ENCODE assay signal across 16 cellular contexts in the genomic region with DNA sequence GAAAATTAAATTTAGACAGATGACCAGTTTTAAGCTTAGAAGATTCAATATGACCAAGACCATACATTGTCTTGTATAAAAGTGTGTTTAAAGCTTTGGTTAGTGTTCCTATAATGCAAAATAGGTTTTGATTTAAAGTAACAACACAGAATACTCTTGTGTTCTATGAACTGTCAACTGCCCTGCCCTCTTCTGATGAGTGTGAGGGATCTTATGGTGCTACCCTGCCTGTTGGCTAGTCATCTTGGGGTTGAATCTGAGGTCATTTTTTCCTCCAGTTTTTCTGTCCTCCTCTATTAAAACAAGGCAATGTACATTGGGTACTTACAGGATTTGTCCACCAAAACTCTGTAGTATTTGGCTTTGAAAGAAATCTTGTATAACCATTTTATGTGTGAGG.
DNase-seq lines count a peak whose midpoint lies in the region; ATAC-seq and TF ChIP-seq lines count a peak whose summit lies in the region.
"Had no signal": no experiment of that assay in that cellular context is flagged by ENCODE, and none has a peak within 500 bp of the region (broad histone marks: within the 10 kb centered on the region; RNA-seq: fewer than 3 reads in every experiment).

No MANE protein-coding gene starts in this region.

- H3K4me1 Mint-ChIP-seq in activated CD8-positive, alpha-beta T cell treated with anti-CD3 and anti-CD28 coated beads, Interleukin-2, amount 10 ng/mL, durations not matched to agents 7 days and 5 days (ENCODE audit: low read depth), result peaks cover 92% of the 10 kb centered on the region

- no peaks in the 10 kb centered on the region for H3K27me3 Mint-ChIP-seq in activated CD8-positive, alpha-beta T cell treated with anti-CD3 and anti-CD28 coated beads, Interleukin-2, amount 10 ng/mL, durations not matched to agents 7 days and 5 days (ENCODE audit: low read depth)

- peak overlapping the region; percentile 77 for H3K4me3 Mint-ChIP-seq in activated CD8-positive, alpha-beta T cell treated with anti-CD3 and anti-CD28 coated beads, Interleukin-2, amount 10 ng/mL, durations not matched to agents 7 days and 5 days
- H3K4me3 Mint-ChIP-seq: GM23338 had no signal

- H3K27me3 ChIP-seq in left ventricle myocardium inferior (ENCODE audit: low read depth) (no peaks in the 10 kb centered on the region), prostate gland (replicated peaks; ENCODE audit: insufficient read depth) (no peaks in the 10 kb centered on the region)
- H3K27me3 ChIP-seq: dorsolateral prefrontal cortex had no signal

- no peaks in the 10 kb centered on the region for H3K9me3 ChIP-seq in left ventricle myocardium inferior (replicated peaks)
- H3K9me3 ChIP-seq in prostate gland, result no peaks in the 10 kb centered on the region

- H3K4me3 ChIP-seq in left ventricle myocardium inferior (no peak overlapping the region), prostate gland (no peak overlapping the region)
- H3K4me3 ChIP-seq: dorsolateral prefrontal cortex, GM23338 had no signal

- H3K36me3 Mint-ChIP-seq in activated CD8-positive, alpha-beta T cell treated with anti-CD3 and anti-CD28 coated beads, Interleukin-2, amount 10 ng/mL, durations not matched to agents 7 days and 5 days (ENCODE audit: low read depth), result peaks cover 39% of the 10 kb centered on the region

- DNase-seq in left ventricle myocardium inferior, result no peak
- no peak for DNase-seq in left ventricle myocardium superior
- DNase-seq in activated CD8-positive, alpha-beta T cell treated with anti-CD3 and anti-CD28 coated beads, Interleukin-2, amount 10 ng/mL, durations not matched to agents 7 days and 5 days, result no peak
- DNase-seq in islet precursor cell, result peak; percentile 6
- DNase-seq in activated effector memory CD4-positive, alpha-beta T cell treated with anti-CD3 and anti-CD28 coated beads, Interleukin-2, amount 50 U/mL, for 16 hours, result no peak
- no peak for DNase-seq in prostate gland (ENCODE audit: low spot score)
- no peak for DNase-seq in DMS153 (lab: John Stamatoyannopoulos, UW)
- DNase-seq: dorsolateral prefrontal cortex; Karpas-422; NCI-H1694; NCI-H524 treated with DMSO at 0.1 percent for 48 hours; stimulated activated CD4-positive, alpha-beta T cell treated with anti-CD3 and anti-CD28 coated beads, Interleukin-4, amount 100 ng/mL, for 4 hours; T1000 had no signal

- peak overlapping the region; percentile 83 for H3K27ac Mint-ChIP-seq in activated CD8-positive, alpha-beta T cell treated with anti-CD3 and anti-CD28 coated beads, Interleukin-2, amount 10 ng/mL, durations not matched to agents 7 days and 5 days
- H3K27ac Mint-ChIP-seq: GM23338 had no signal

- no peak for TF ChIP-seq POLR2A in prostate gland (IDR thresholded peaks at IDR 0.05)

- POLR2A ChIA-PET in activated CD8-positive, alpha-beta T cell treated with anti-CD3 and anti-CD28 coated beads, Interleukin-2, amount 10 ng/mL, durations not matched to agents 7 days and 5 days (lab: Charles Lee), result interaction anchor here (0.7 to 3.1 kb wide), 2 partner anchors 12 to 25 kb away, joined by 3 to 15 read pairs; no protein-coding TSS in a partner anchor

- peak overlapping the region; percentile 72 for H3K27ac ChIP-seq in left ventricle myocardium inferior (replicated peaks)
- H3K27ac ChIP-seq in prostate gland, result no peak overlapping the region

- no peaks in the 10 kb centered on the region for H3K9me3 Mint-ChIP-seq in activated CD8-positive, alpha-beta T cell treated with anti-CD3 and anti-CD28 coated beads, Interleukin-2, amount 10 ng/mL, durations not matched to agents 7 days and 5 days (ENCODE audit: insufficient read depth)
- H3K9me3 Mint-ChIP-seq: GM23338 had no signal

- peaks cover 100% of the 10 kb centered on the region for H3K4me1 ChIP-seq in left ventricle myocardium inferior
- no peaks in the 10 kb centered on the region for H3K4me1 ChIP-seq in prostate gland (replicated peaks)

- ATAC-seq in left ventricle myocardium superior (no peak), HG02759 (IDR thresholded peaks at IDR 0.05; ENCODE audit: unreplicated experiment) (no peak)
- peak; percentile 41 for ATAC-seq in activated CD8-positive, alpha-beta T cell treated with anti-CD3 and anti-CD28 coated beads, Interleukin-2, amount 10 ng/mL, durations not matched to agents 7 days and 5 days
- ATAC-seq: GM23338, Panc1 had no signal

- TF ChIP-seq CTCF in left ventricle myocardium inferior (IDR thresholded peaks at IDR 0.05; ENCODE audit: borderline replicate concordance) (no peak), prostate gland (IDR thresholded peaks at IDR 0.05) (no peak)

- no peaks in the 10 kb centered on the region for H3K36me3 ChIP-seq in left ventricle myocardium inferior
- H3K36me3 ChIP-seq in prostate gland, result no peaks in the 10 kb centered on the region

- CTCF ChIA-PET in activated CD8-positive, alpha-beta T cell treated with anti-CD3 and anti-CD28 coated beads, Interleukin-2, amount 10 ng/mL, durations not matched to agents 7 days and 5 days (lab: Charles Lee), result interaction anchor here (0.7 to 2.8 kb wide), 5 partner anchors 11 to 26 kb away, joined by 3 to 17 read pairs (median 4); no protein-coding TSS in a partner anchor

- intact Hi-C loops in left ventricle myocardium inferior (cut with micrococcal nuclease) (no loop called here), left ventricle myocardium superior (cut with micrococcal nuclease) (no loop called here), prostate gland (cut with DNase I) (no loop called here)
